19 cellular contexts compared by ENCODE assay signal in genomic region chrX:302975-303374, GRCh38.
"Had no signal": no experiment of that assay in that cellular context is flagged by ENCODE, and none has a peak within 500 bp of the region (broad histone marks: within the 10 kb centered on the region; RNA-seq: fewer than 3 reads in every experiment).

No MANE protein-coding gene starts in this region.

- H3K27ac Mint-ChIP-seq: activated CD4-positive, alpha-beta T cell treated with anti-CD3 and anti-CD28 coated beads, Interleukin-2, amount 10 ng/mL, durations not matched to agents 24 days and 14 days; activated CD8-positive, alpha-beta T cell treated with anti-CD3 and anti-CD28 coated beads for 36 hours; activated T-cell treated with anti-CD3 and anti-CD28 coated beads, Interleukin-2, amount 50 U/mL, for 24 hours; activated T-helper 2 cell treated with anti-CD3 and anti-CD28 coated beads, Interferon-gamma antibody, Interleukin-2, Interleukin-4, amounts not matched to agents 10 μg/mL and 5 μg/mL and 100 μg/mL, durations not matched to agents 14 hours and 24 hours and 36 hours; nephron; stimulated activated memory B cell treated with anti-CD40 and anti-IgM and Interleukin-4, amounts not matched to agents 10 μg/mL and 1 μg/mL and 100 μg/mL, for 72 hours; T-cell had no signal

- H3K4me3 Mint-ChIP-seq: activated CD4-positive, alpha-beta T cell treated with anti-CD3 and anti-CD28 coated beads, Interleukin-2, amount 10 ng/mL, durations not matched to agents 24 days and 14 days; activated CD8-positive, alpha-beta T cell treated with anti-CD3 and anti-CD28 coated beads for 36 hours; activated T-cell treated with anti-CD3 and anti-CD28 coated beads, Interleukin-2, amount 50 U/mL, for 24 hours; nephron; stimulated activated memory B cell treated with anti-CD40 and anti-IgM and Interleukin-4, amounts not matched to agents 10 μg/mL and 1 μg/mL and 100 μg/mL, for 72 hours; T-cell had no signal

- H3K9ac ChIP-seq: SK-N-SH had no signal

- H3K9me3 ChIP-seq: sigmoid colon, SK-N-SH had no signal

- DNase-seq: activated CD4-positive, alpha-beta T cell treated with anti-CD3 and anti-CD28 coated beads, Interleukin-2, amount 10 ng/mL, durations not matched to agents 24 days and 14 days; activated CD4-positive, CD25-positive, alpha-beta regulatory T cell; activated CD8-positive, alpha-beta T cell treated with anti-CD3 and anti-CD28 coated beads for 36 hours; activated naive CD4-positive, alpha-beta T cell treated with Interleukin-2 at 50 U/mL for 16 hours; activated T-cell treated with anti-CD3 and anti-CD28 coated beads, Interleukin-2, amount 50 U/mL, for 24 hours; cerebellar nuclear complex; effector CD4-positive, alpha-beta T cell; left colon; mammary epithelial cell; midbrain; sigmoid colon; SK-N-SH; stimulated activated CD4-positive, alpha-beta T cell treated with anti-CD3 and anti-CD28 coated beads, Interleukin-4, amount 100 ng/mL, for 4 hours; T-cell had no signal

- ATAC-seq: activated CD8-positive, alpha-beta T cell treated with anti-CD3 and anti-CD28 coated beads for 36 hours; esophagus mucosa; left colon; stimulated activated memory B cell treated with anti-CD40 and anti-IgM and Interleukin-4, amounts not matched to agents 10 μg/mL and 1 μg/mL and 100 μg/mL, for 72 hours; T-cell had no signal

- H3K9me3 Mint-ChIP-seq: activated CD4-positive, alpha-beta T cell treated with anti-CD3 and anti-CD28 coated beads, Interleukin-2, amount 10 ng/mL, durations not matched to agents 24 days and 14 days; activated CD8-positive, alpha-beta T cell treated with anti-CD3 and anti-CD28 coated beads for 36 hours; activated T-cell treated with anti-CD3 and anti-CD28 coated beads, Interleukin-2, amount 50 U/mL, for 24 hours; activated T-helper 2 cell treated with anti-CD3 and anti-CD28 coated beads, Interferon-gamma antibody, Interleukin-2, Interleukin-4, amounts not matched to agents 10 μg/mL and 5 μg/mL and 100 μg/mL, durations not matched to agents 14 hours and 24 hours and 36 hours; nephron; stimulated activated memory B cell treated with anti-CD40 and anti-IgM and Interleukin-4, amounts not matched to agents 10 μg/mL and 1 μg/mL and 100 μg/mL, for 72 hours; T-cell had no signal

- H3K4me1 ChIP-seq: breast epithelium, sigmoid colon had no signal

- H3K4me1 Mint-ChIP-seq: activated CD4-positive, alpha-beta T cell treated with anti-CD3 and anti-CD28 coated beads, Interleukin-2, amount 10 ng/mL, durations not matched to agents 24 days and 14 days; nephron; stimulated activated memory B cell treated with anti-CD40 and anti-IgM and Interleukin-4, amounts not matched to agents 10 μg/mL and 1 μg/mL and 100 μg/mL, for 72 hours; T-cell had no signal

- H3K4me2 ChIP-seq: SK-N-SH had no signal

- H3K27ac ChIP-seq: breast epithelium, sigmoid colon had no signal

- H3K27me3 ChIP-seq: breast epithelium, sigmoid colon had no signal

- H3K27me3 Mint-ChIP-seq: activated CD4-positive, alpha-beta T cell treated with anti-CD3 and anti-CD28 coated beads, Interleukin-2, amount 10 ng/mL, durations not matched to agents 24 days and 14 days; activated CD8-positive, alpha-beta T cell treated with anti-CD3 and anti-CD28 coated beads for 36 hours; activated T-cell treated with anti-CD3 and anti-CD28 coated beads, Interleukin-2, amount 50 U/mL, for 24 hours; stimulated activated memory B cell treated with anti-CD40 and anti-IgM and Interleukin-4, amounts not matched to agents 10 μg/mL and 1 μg/mL and 100 μg/mL, for 72 hours; T-cell had no signal

- H3K4me3 ChIP-seq: breast epithelium, sigmoid colon had no signal
